Comparison of ENCODE assay signal across 9 cellular contexts in the genomic region with DNA sequence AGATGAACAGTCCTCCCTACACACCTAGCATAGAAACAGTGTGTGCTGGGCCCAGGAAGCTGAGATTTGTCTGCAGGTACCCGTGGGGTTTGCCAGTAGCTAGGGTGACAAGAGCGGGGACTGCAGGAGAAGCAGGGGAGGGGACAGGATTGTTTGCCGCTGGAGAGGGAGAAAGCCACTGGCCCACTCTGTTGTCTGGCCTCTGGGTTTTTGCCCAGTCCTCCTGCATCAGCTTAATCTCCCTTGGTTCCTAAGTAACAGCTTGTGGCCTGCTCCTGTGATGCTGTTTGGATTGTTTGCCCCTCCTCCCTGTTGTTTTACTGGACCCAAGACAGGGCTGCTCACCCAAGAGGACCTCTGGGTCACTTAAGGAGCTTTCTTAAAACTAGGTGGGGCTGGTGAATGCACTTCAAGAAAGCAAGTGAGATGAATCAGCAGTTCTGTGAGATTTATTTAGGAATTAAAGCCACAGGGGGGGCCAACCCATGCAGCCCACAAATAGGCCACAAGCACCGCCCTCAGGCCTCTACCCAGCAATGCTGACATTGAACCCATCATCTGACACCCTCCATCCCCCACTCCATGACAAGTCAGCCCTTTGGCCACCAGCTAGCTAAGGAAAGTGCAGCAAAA.
A peak's percentile ranks its signal among the peaks of the same experiment; 100 is the strongest.
DNase-seq lines count a peak whose midpoint lies in the region; ATAC-seq, FAIRE-seq and TF ChIP-seq lines count a peak whose summit lies in the region.
"Had no signal": no experiment of that assay in that cellular context is flagged by ENCODE, and none has a peak within 500 bp of the region (broad histone marks: within the 10 kb centered on the region; RNA-seq: fewer than 3 reads in every experiment).

No MANE protein-coding gene starts in this region.

- H3K9me2 ChIP-seq in HCT116 (ENCODE audit: insufficient read depth): no peaks in the 10 kb centered on the region

- no peak for FAIRE-seq in A549 (lab: Jason Lieb, UNC)

- ATAC-seq in A549 (peak; percentile 76 to 84), HCT116 (peak; percentile 32), activated B cell treated with CpG ODN at 0.5 μM for 24 hours (ENCODE audit: low read depth) (no peak)

- peak; percentile 11; the same call in 1 of the 3 replicates for TF ChIP-seq CTCF in A549 (IDR thresholded peaks at IDR 0.05)
- no peak for TF ChIP-seq CTCF in HCT116 (IDR thresholded peaks at IDR 0.05 in 2 of 3, conservative IDR thresholded peaks at IDR 0.05 in 1 of 3; ENCODE audit: borderline replicate concordance in 1 of 3, insufficient read depth in 1 of 3, low read depth in 2 of 3, low read length in 2 of 3)
- TF ChIP-seq CTCF in activated B cell treated with CpG ODN at 0.5 μM for 24 hours (IDR thresholded peaks at IDR 0.05): no peak
- no peak for TF ChIP-seq CTCF in kidney epithelial cell (IDR thresholded peaks at IDR 0.05; ENCODE audit: insufficient read depth, low read length, poor library complexity, severe bottlenecking)

- no peaks in the 10 kb centered on the region for H4K20me1 ChIP-seq in HCT116 (ENCODE audit: insufficient read depth)

- DNase-seq in A549 (ENCODE audit: low read depth in 1 of 2, low spot score in 1 of 2) (peak; percentile 36 to 86), HCT116 (ENCODE audit: low read depth, low spot score) (no peak), activated B cell treated with CpG ODN at 0.5 μM for 24 hours (no peak), kidney epithelial cell (ENCODE audit: low read depth) (peak; percentile 76), H7 (no peak), NCI-H2196 (lab: John Stamatoyannopoulos, UW; ENCODE audit: unreplicated experiment) (no peak), HT-29 (ENCODE audit: low spot score) (no peak), HuH-7.5 (ENCODE audit: low spot score) (no peak)
- DNase-seq: Kasumi-1 had no signal

- peak overlapping the region; percentile 59 for H3K4me3 Mint-ChIP-seq in activated B cell treated with CpG ODN at 0.5 μM for 24 hours

- POLR2A ChIA-PET in A549 (lab: Yijun Ruan, JAX): interaction anchor here (1.1 to 2.7 kb wide), 3 partner anchors 143 to 465 kb away, joined by 3 to 16 read pairs (median 4); a partner anchor contains a TSS
- POLR2A ChIA-PET in HCT116 (lab: Charles Lee): no interaction called here
- POLR2A ChIA-PET in activated B cell treated with CpG ODN at 0.5 μM for 24 hours (lab: Charles Lee): no interaction called here

- H3K79me2 ChIP-seq in HCT116 (ENCODE audit: insufficient read depth, low read length): no peaks in the 10 kb centered on the region

- H3K4me1 ChIP-seq in A549 (peaks cover 69% of the 10 kb centered on the region), HCT116 (ENCODE audit: control insufficient read depth in 1 of 2, insufficient read depth in 2 of 2, low read length in 2 of 2) (peaks cover 30 to 64% of the 10 kb centered on the region in 2 experiments)

- H2AFZ ChIP-seq in HCT116 (ENCODE audit: low read depth, low read length, poor library complexity, severe bottlenecking): peak overlapping the region; percentile 87

- no peaks in the 10 kb centered on the region for H3K36me3 Mint-ChIP-seq in activated B cell treated with CpG ODN at 0.5 μM for 24 hours (ENCODE audit: low read depth)

- RAD21 ChIA-PET in HCT116 (lab: Charles Lee; ENCODE audit: low non-redundant PET in 1 of 2, low total read pairs in 2 of 2, uncharacterized antibody in 2 of 2, unreplicated experiment in 2 of 2): no interaction called here

- H3K9ac ChIP-seq in HCT116 (ENCODE audit: low read length): no peak overlapping the region

- peak; percentile 50 to 53; a peak in 3 of 5 replicates for TF ChIP-seq EP300 in A549 (IDR thresholded peaks at IDR 0.05)

- TF ChIP-seq RAD21 in A549 (conservative IDR thresholded peaks at IDR 0.05 in 1 of 2, IDR thresholded peaks at IDR 0.05 in 1 of 2): peak; percentile 14 to 33; a peak in 3 of 5 replicates
- TF ChIP-seq RAD21 in HCT116 (IDR thresholded peaks at IDR 0.05; ENCODE audit: low read depth): no peak

- peak overlapping the region; percentile 88 for H3K27ac Mint-ChIP-seq in activated B cell treated with CpG ODN at 0.5 μM for 24 hours

- CTCF ChIA-PET in A549 (lab: Yijun Ruan, JAX): interaction anchor here (0.6 to 1.3 kb wide), 8 partner anchors 9 to 258 kb away, joined by 3 to 5 read pairs (median 4); a partner anchor contains a TSS
- CTCF ChIA-PET in HCT116 (lab: Charles Lee): no interaction called here
- CTCF ChIA-PET in activated B cell treated with CpG ODN at 0.5 μM for 24 hours (lab: Charles Lee): interaction anchor here (0.6 kb wide), 1 partner anchor 55 kb away, joined by 3 read pairs; no protein-coding TSS in a partner anchor

- 21% methylated on average over 3 of the region's 4 CpGs for WGBS in A549 (ENCODE audit: missing lambda C conversion rate)

- peak overlapping the region; percentile 98 to 99 for H3K27ac ChIP-seq in A549
- no peak overlapping the region for H3K27ac ChIP-seq in HCT116 (ENCODE audit: low read depth, low read length)

- no TSS peak for BruUV-seq in HCT116 (replicated peaks; lab: Mats Ljungman, UMichigan)

- no peaks in the 10 kb centered on the region for H3K36me3 ChIP-seq in HCT116 (ENCODE audit: control insufficient read depth in 1 of 2, insufficient read depth in 2 of 2, low read length in 2 of 2)
- H3K36me3 ChIP-seq in kidney epithelial cell (ENCODE audit: control insufficient read depth, insufficient read depth, low read length): no peaks in the 10 kb centered on the region
- no peaks in the 10 kb centered on the region for H3K36me3 ChIP-seq in H7 (replicated peaks; ENCODE audit: control insufficient read depth, insufficient read depth, low read length)

- TF ChIP-seq POLR2A in A549 (IDR thresholded peaks at IDR 0.05; ENCODE audit: low read length): no peak
- no peak for TF ChIP-seq POLR2A in HCT116 (IDR thresholded peaks at IDR 0.05; ENCODE audit: borderline replicate concordance, extremely low read depth, insufficient read depth, insufficient read length)

- H3K4me2 ChIP-seq in A549: peak overlapping the region; percentile 96
- H3K4me2 ChIP-seq in HCT116 (ENCODE audit: low read length): peak overlapping the region; percentile 46

- H3K27me3 ChIP-seq in HCT116 (ENCODE audit: insufficient read depth, low read length) (no peaks in the 10 kb centered on the region), kidney epithelial cell (ENCODE audit: control insufficient read depth, insufficient read depth, low read length) (no peaks in the 10 kb centered on the region), H7 (ENCODE audit: control insufficient read depth, insufficient read depth, low read length) (no peaks in the 10 kb centered on the region)

- H3K9me3 ChIP-seq in A549 (no peaks in the 10 kb centered on the region), HCT116 (ENCODE audit: control insufficient read depth in 1 of 2, insufficient read depth in 1 of 2, low read depth in 1 of 2, low read length in 2 of 2) (no peaks in the 10 kb centered on the region)

- intact Hi-C loops in HCT116 (cut with micrococcal nuclease): loop anchor here (5.0 to 10.0 kb wide), 3 partner anchors 217 to 575 kb away; no protein-coding TSS in a partner anchor
- intact Hi-C loops in activated B cell treated with CpG ODN at 0.5 μM for 24 hours (cut with micrococcal nuclease): loop anchor here (1.0 to 10.0 kb wide), 6 partner anchors 143 to 1545 kb away; a partner anchor contains a TSS

- no peaks in the 10 kb centered on the region for H3K27me3 Mint-ChIP-seq in activated B cell treated with CpG ODN at 0.5 μM for 24 hours

- H3K4me3 ChIP-seq in A549 (peak overlapping the region; percentile 24; the same call in 2 of the 3 replicates), HCT116 (replicated peaks in 1 of 2; ENCODE audit: low read depth in 1 of 2, low read length in 2 of 2) (0 out of 4 replicates have a peak overlapping the region, but pooled peaks of 1 of the 2 experiments have one; percentile 4), kidney epithelial cell (ENCODE audit: low read depth, low read length) (no peak overlapping the region), H7 (ENCODE audit: insufficient read depth, low read depth, low read length) (no peak overlapping the region)

- H3K9me3 Mint-ChIP-seq in activated B cell treated with CpG ODN at 0.5 μM for 24 hours: no peaks in the 10 kb centered on the region

- H3K4me1 Mint-ChIP-seq in activated B cell treated with CpG ODN at 0.5 μM for 24 hours: peaks cover 31% of the 10 kb centered on the region

TF ChIP-seq in A549, 52 proteins besides CTCF, POLR2A, EP300 and RAD21 (continues in another document):
- TF ChIP-seq RARB (CRISPR knock-in tag; IDR thresholded peaks at IDR 0.05) (no peak), HEYL (CRISPR knock-in tag; IDR thresholded peaks at IDR 0.05) (no peak), RNF2 (IDR thresholded peaks at IDR 0.05; ENCODE audit: borderline replicate concordance, low read depth) (no peak)
- TF ChIP-seq, protein P1, sequence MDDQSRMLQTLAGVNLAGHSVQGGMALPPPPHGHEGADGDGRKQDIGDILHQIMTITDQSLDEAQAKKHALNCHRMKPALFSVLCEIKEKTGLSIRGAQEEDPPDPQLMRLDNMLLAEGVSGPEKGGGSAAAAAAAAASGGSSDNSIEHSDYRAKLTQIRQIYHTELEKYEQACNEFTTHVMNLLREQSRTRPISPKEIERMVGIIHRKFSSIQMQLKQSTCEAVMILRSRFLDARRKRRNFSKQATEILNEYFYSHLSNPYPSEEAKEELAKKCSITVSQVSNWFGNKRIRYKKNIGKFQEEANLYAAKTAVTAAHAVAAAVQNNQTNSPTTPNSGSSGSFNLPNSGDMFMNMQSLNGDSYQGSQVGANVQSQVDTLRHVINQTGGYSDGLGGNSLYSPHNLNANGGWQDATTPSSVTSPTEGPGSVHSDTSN (IDR thresholded peaks at IDR 0.05): no peak

TF ChIP-seq in HCT116, 20 proteins besides CTCF, POLR2A, EP300 and RAD21 (continues in another document):
- TF ChIP-seq ZFX (IDR thresholded peaks at IDR 0.05) (no peak), JUND (IDR thresholded peaks at IDR 0.05) (no peak)

Comparison
In these comparisons a context has a peak if more than half of its experiments do, and no peak if none do; other contexts are left out.
1. DNase-seq: peak in A549 (2 of 2) and kidney epithelial cell (single experiment); none in HCT116 (single experiment), activated B cell treated with CpG ODN at 0.5 μM for 24 hours (single experiment), H7 (single experiment), NCI-H2196 (single experiment), HT-29 (single experiment) and HuH-7.5 (single experiment).